ENCODE assay signal across 9 cellular contexts in the genomic region with DNA sequence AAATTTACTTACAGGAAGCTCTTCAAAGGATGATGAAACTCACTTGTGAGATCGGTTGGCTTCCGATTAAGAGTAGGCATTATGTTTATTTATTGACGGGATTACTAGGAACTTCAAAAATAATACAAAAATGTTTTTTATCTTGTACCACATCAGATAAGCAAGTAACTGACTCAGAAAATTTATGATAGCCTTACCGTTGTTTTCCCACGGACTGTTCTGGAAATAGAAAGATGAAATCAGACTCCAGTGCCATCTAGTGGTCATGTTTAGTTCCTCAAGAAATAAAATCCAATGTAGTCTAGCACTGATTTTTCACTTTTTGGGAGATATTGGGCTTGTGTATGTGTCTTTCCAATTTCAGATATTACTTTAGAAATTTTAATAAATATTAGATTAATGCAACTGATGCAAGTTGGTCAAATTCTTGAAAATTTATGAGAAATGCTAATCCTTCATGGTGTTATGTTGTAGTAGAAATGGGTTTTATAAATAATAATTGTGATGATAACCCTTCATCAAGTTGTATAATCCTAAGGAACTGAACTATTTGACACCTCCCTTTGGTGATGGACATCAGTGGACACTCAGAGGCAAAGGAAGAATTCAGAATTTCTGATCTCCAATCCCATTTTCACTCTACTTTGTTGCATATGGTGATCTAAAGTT.
DNase-seq lines count a peak whose midpoint lies in the region; ATAC-seq and TF ChIP-seq lines count a peak whose summit lies in the region.
"Had no signal": no experiment of that assay in that cellular context is flagged by ENCODE, and none has a peak within 500 bp of the region (broad histone marks: within the 10 kb centered on the region; RNA-seq: fewer than 3 reads in every experiment).

No MANE protein-coding gene starts in this region.

- H3K9me3 ChIP-seq in WERI-Rb-1 (ENCODE audit: severe bottlenecking): no peaks in the 10 kb centered on the region

- no peaks in the 10 kb centered on the region for H3K4me1 ChIP-seq in foreskin keratinocyte

- no peak overlapping the region for H3K27ac Mint-ChIP-seq in activated T-cell treated with anti-CD3 and anti-CD28 coated beads, Interleukin-2, amount 50 U/mL, for 24 hours
- H3K27ac Mint-ChIP-seq: dendritic cell treated with granulocyte-macrophage colony-stimulating factor and Interleukin-4, amounts not matched to agents 40 ng/mL and 50 ng/mL, for 4 days had no signal

- H3K27ac ChIP-seq in WERI-Rb-1: no peak overlapping the region
- no peak overlapping the region for H3K27ac ChIP-seq in foreskin keratinocyte

- TF ChIP-seq CTCF in NB4 (IDR thresholded peaks at IDR 0.05; ENCODE audit: low read depth, low read length) (peak; percentile 36), WERI-Rb-1 (IDR thresholded peaks at IDR 0.05; ENCODE audit: low read depth, low read length) (peak; percentile 43), foreskin keratinocyte (conservative IDR thresholded peaks at IDR 0.05) (peak; percentile 87)

- no peaks in the 10 kb centered on the region for H3K36me3 Mint-ChIP-seq in activated T-cell treated with anti-CD3 and anti-CD28 coated beads, Interleukin-2, amount 50 U/mL, for 24 hours (ENCODE audit: low read depth)

- peak; percentile 52 for ATAC-seq in foreskin keratinocyte
- no peak for ATAC-seq in HG03442 (IDR thresholded peaks at IDR 0.05; ENCODE audit: unreplicated experiment)
- no peak for ATAC-seq in GM19351 (IDR thresholded peaks at IDR 0.05; ENCODE audit: unreplicated experiment)

- H3K4me3 ChIP-seq in NB4 (ENCODE audit: low read depth, low read length): no peak overlapping the region
- H3K4me3 ChIP-seq in WERI-Rb-1 (ENCODE audit: low read depth, low read length): no peak overlapping the region

- no peak for DNase-seq in activated T-cell treated with anti-CD3 and anti-CD28 coated beads, Interleukin-2, amount 50 U/mL, for 24 hours
- DNase-seq in activated T-cell treated with anti-CD3 and anti-CD28 coated beads for 4 hours (no peak), NB4 (ENCODE audit: low read depth) (peak; percentile 57), WERI-Rb-1 (no peak), foreskin keratinocyte (peak; percentile 18 to 39), pons (ENCODE audit: low spot score) (peak; percentile 87)

- no peaks in the 10 kb centered on the region for H3K27me3 Mint-ChIP-seq in activated T-cell treated with anti-CD3 and anti-CD28 coated beads, Interleukin-2, amount 50 U/mL, for 24 hours

- peaks cover 27% of the 10 kb centered on the region for H3K4me1 Mint-ChIP-seq in activated T-cell treated with anti-CD3 and anti-CD28 coated beads, Interleukin-2, amount 50 U/mL, for 24 hours (ENCODE audit: low read depth)

- H3K9me3 Mint-ChIP-seq in activated T-cell treated with anti-CD3 and anti-CD28 coated beads, Interleukin-2, amount 50 U/mL, for 24 hours: no peaks in the 10 kb centered on the region
- H3K9me3 Mint-ChIP-seq: dendritic cell treated with granulocyte-macrophage colony-stimulating factor and Interleukin-4, amounts not matched to agents 40 ng/mL and 50 ng/mL, for 4 days had no signal

- peak overlapping the region; percentile 37 for H3K4me3 Mint-ChIP-seq in activated T-cell treated with anti-CD3 and anti-CD28 coated beads, Interleukin-2, amount 50 U/mL, for 24 hours
- H3K4me3 Mint-ChIP-seq: dendritic cell treated with granulocyte-macrophage colony-stimulating factor and Interleukin-4, amounts not matched to agents 40 ng/mL and 50 ng/mL, for 4 days had no signal

- H3K36me3 ChIP-seq in WERI-Rb-1: no peaks in the 10 kb centered on the region

- no peaks in the 10 kb centered on the region for H3K27me3 ChIP-seq in WERI-Rb-1 (ENCODE audit: insufficient read depth, low read depth, severe bottlenecking)
- no peaks in the 10 kb centered on the region for H3K27me3 ChIP-seq in foreskin keratinocyte

- TF ChIP-seq POLR2A in NB4 (IDR thresholded peaks at IDR 0.05; ENCODE audit: extremely low read depth, insufficient read length): no peak

Comparison
In these comparisons a context has a peak if more than half of its experiments do, and no peak if none do; other contexts are left out.
1. DNase-seq: peak in NB4 (single experiment), foreskin keratinocyte (2 of 2) and pons (single experiment); none in activated T-cell treated with anti-CD3 and anti-CD28 coated beads, Interleukin-2, amount 50 U/mL, for 24 hours (single experiment), activated T-cell treated with anti-CD3 and anti-CD28 coated beads for 4 hours (single experiment) and WERI-Rb-1 (single experiment).
2. CTCF ChIP-seq: peak in every context shown above with its lines; median percentile 87 in foreskin keratinocyte; 43 in WERI-Rb-1; 36 in NB4.